ENCODE assay signal across 28 cellular contexts in the genomic region with DNA sequence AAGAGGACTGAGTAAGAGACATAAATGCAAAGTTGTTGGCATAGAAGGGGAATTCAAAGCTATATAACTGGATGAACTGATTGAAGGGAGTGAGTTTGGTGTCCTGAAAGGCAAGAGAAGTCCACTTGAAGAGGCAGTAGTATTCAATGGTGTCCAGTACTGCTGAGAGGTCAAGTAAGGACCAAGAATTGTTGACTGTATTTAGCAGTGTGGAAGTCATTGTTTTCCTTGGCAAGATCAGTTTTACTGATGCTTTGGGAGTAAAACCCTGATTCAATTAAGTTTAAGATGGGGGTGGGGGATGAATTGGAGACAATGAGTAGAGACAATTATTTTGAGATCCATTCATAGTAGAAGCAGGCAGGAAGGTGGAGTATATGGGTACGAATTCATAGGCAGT.
"Had no signal": no experiment of that assay in that cellular context is flagged by ENCODE, and none has a peak within 500 bp of the region (broad histone marks: within the 10 kb centered on the region; RNA-seq: fewer than 3 reads in every experiment).

No MANE protein-coding gene starts in this region.

- H3K36me3 Mint-ChIP-seq: activated CD8-positive, alpha-beta memory T cell treated with anti-CD3 and anti-CD28 coated beads, Interleukin-2, amount 10 ng/mL, durations not matched to agents 7 days and 5 days; activated naive CD4-positive, alpha-beta T cell treated with anti-CD3 and anti-CD28 coated beads, Interleukin-2, amount 50 U/mL, for 24 hours had no signal

- H3K4me3 ChIP-seq: colonic mucosa, pancreas, prostate gland, skin epidermis, stomach, thyroid gland, upper lobe of left lung, vagina had no signal

- H3K27ac Mint-ChIP-seq: activated CD8-positive, alpha-beta memory T cell treated with anti-CD3 and anti-CD28 coated beads, Interleukin-2, amount 10 ng/mL, durations not matched to agents 7 days and 5 days; activated CD8-positive, alpha-beta T cell treated with anti-CD3 and anti-CD28 coated beads, Interleukin-2, amount 10 ng/mL, durations not matched to agents 7 days and 5 days; activated naive CD4-positive, alpha-beta T cell treated with anti-CD3 and anti-CD28 coated beads, Interleukin-2, amount 50 U/mL, for 24 hours; activated naive CD8-positive, alpha-beta T cell treated with anti-CD3 and anti-CD28 coated beads, Interleukin-2, amount 50 U/mL, for 24 hours; activated T-helper 2 cell treated with anti-CD3 and anti-CD28 coated beads, Interferon-gamma antibody, Interleukin-2, Interleukin-4, amounts not matched to agents 10 μg/mL and 5 μg/mL and 100 μg/mL, durations not matched to agents 14 hours and 24 hours and 36 hours; effector memory CD8-positive, alpha-beta T cell; naive thymus-derived CD4-positive, alpha-beta T cell had no signal

- H3K36me3 ChIP-seq: colonic mucosa, pancreas, prostate gland, stomach, thyroid gland, upper lobe of left lung, vagina had no signal

- FAIRE-seq: keratinocyte, pancreas had no signal

- H3K27me3 ChIP-seq: colonic mucosa, pancreas, stomach, thyroid gland, upper lobe of left lung, vagina had no signal

- H3K9me3 Mint-ChIP-seq: activated B cell treated with CpG ODN at 0.5 μM for 24 hours; activated naive CD4-positive, alpha-beta T cell treated with anti-CD3 and anti-CD28 coated beads, Interleukin-2, amount 50 U/mL, for 24 hours; activated naive CD8-positive, alpha-beta T cell treated with anti-CD3 and anti-CD28 coated beads, Interleukin-2, amount 50 U/mL, for 24 hours; activated T-helper 2 cell treated with anti-CD3 and anti-CD28 coated beads, Interferon-gamma antibody, Interleukin-2, Interleukin-4, amounts not matched to agents 10 μg/mL and 5 μg/mL and 100 μg/mL, durations not matched to agents 14 hours and 24 hours and 36 hours; effector memory CD8-positive, alpha-beta T cell had no signal

- H3K9me3 ChIP-seq: colonic mucosa, pancreas, prostate gland, stomach, thyroid gland, upper lobe of left lung, vagina had no signal

- H3K4me1 ChIP-seq: colonic mucosa, pancreas, prostate gland had no signal

- H3K27ac ChIP-seq: colonic mucosa, pancreas, prostate gland, skin epidermis, stomach, thyroid gland, vagina had no signal

- H3K4me3 Mint-ChIP-seq: activated CD8-positive, alpha-beta memory T cell treated with anti-CD3 and anti-CD28 coated beads, Interleukin-2, amount 10 ng/mL, durations not matched to agents 7 days and 5 days; activated CD8-positive, alpha-beta T cell treated with anti-CD3 and anti-CD28 coated beads, Interleukin-2, amount 10 ng/mL, durations not matched to agents 7 days and 5 days; activated naive CD4-positive, alpha-beta T cell treated with anti-CD3 and anti-CD28 coated beads, Interleukin-2, amount 50 U/mL, for 24 hours; activated naive CD8-positive, alpha-beta T cell treated with anti-CD3 and anti-CD28 coated beads, Interleukin-2, amount 50 U/mL, for 24 hours; effector memory CD8-positive, alpha-beta T cell had no signal

- H3K27me3 Mint-ChIP-seq: activated B cell treated with CpG ODN at 0.5 μM for 24 hours had no signal

- DNase-seq: activated B cell treated with CpG ODN at 0.5 μM for 24 hours; activated CD4-positive, alpha-beta T cell treated with anti-CD3 and anti-CD28 coated beads, Interleukin-2, amount 50 U/mL, for 1 hour; activated CD8-positive, alpha-beta memory T cell treated with anti-CD3 and anti-CD28 coated beads, Interleukin-2, amount 10 ng/mL, durations not matched to agents 7 days and 5 days; activated CD8-positive, alpha-beta T cell treated with anti-CD3 and anti-CD28 coated beads, Interleukin-2, amount 10 ng/mL, durations not matched to agents 7 days and 5 days; activated naive CD8-positive, alpha-beta T cell treated with anti-CD3 and anti-CD28 coated beads, Interleukin-2, amount 50 U/mL, for 24 hours; activated T-cell treated with anti-CD3 and anti-CD28 coated beads, Interleukin-2, amount 50 U/mL, for 48 hours; amygdala; colonic mucosa; effector memory CD8-positive, alpha-beta T cell; head of caudate nucleus; hippocampal formation; left cardiac atrium; left ventricle myocardium superior; naive thymus-derived CD4-positive, alpha-beta T cell; nucleus accumbens; pancreas; retina; stimulated activated CD4-positive, alpha-beta T cell treated with anti-CD3 and anti-CD28 coated beads, Interleukin-12 subunit alpha, Interleukin-12 subunit beta, amount 100 ng/mL, for 4 hours; stimulated activated CD4-positive, alpha-beta T cell treated with anti-CD3 and anti-CD28 coated beads, Interleukin-4, amount 100 ng/mL, for 1 hour; stomach; thyroid gland had no signal
